Comparison of ENCODE assay signal across 8 cellular contexts in genomic region chr19:15836345-15836594, GRCh38. TPM values are rescaled to one million over a fixed set of nuclear protein-coding genes. Genes with fewer than 3 reads are reported as not detected.
DNase-seq lines count a peak whose midpoint lies in the region; ATAC-seq, FAIRE-seq and TF ChIP-seq lines count a peak whose summit lies in the region.

No MANE protein-coding gene starts in this region.

- WGBS in GM12878 (ENCODE audit: insufficient coverage, insufficient replicate concordance, low lambda C conversion rate, missing lambda C conversion rate), result under 1% methylated on average over 18 of the region's 18 CpGs

- no peak for TF ChIP-seq CTCF in GM12878 (IDR thresholded peaks at IDR 0.05 in 2 of 3, conservative IDR thresholded peaks at IDR 0.05 in 1 of 3; ENCODE audit: control insufficient read depth in 2 of 3, extremely low read depth in 1 of 3, insufficient read depth in 1 of 3, low read depth in 3 of 3, low read length in 3 of 3)

- TF ChIP-seq RAD21 in GM12878 (IDR thresholded peaks at IDR 0.05; ENCODE audit: insufficient read depth, low read depth, low read length), result no peak

- H2AFZ ChIP-seq in GM12878 (ENCODE audit: control insufficient read depth, low read depth, low read length), result peak overlapping the region; percentile 85

- RAD21 ChIA-PET in GM12878 (lab: Charles Lee; ENCODE audit: unreplicated experiment), result interaction anchor here (0.8 kb wide), 1 partner anchor 165 kb away, joined by 3 read pairs; no protein-coding TSS in a partner anchor

- POLR2A ChIA-PET in GM12878 (lab: Charles Lee), result no interaction called here

- no peak for TF ChIP-seq POLR2A in GM12878 (IDR thresholded peaks at IDR 0.05; ENCODE audit: low read depth, low read length)

- TF ChIP-seq EP300 in GM12878 (IDR thresholded peaks at IDR 0.05; ENCODE audit: borderline replicate concordance in 1 of 2, control insufficient read depth in 1 of 2, low read depth in 2 of 2, low read length in 2 of 2), result no peak

- no peaks in the 10 kb centered on the region for H3K79me2 ChIP-seq in GM12878 (ENCODE audit: control insufficient read depth, insufficient read depth, low read length)

- peaks cover 85% of the 10 kb centered on the region for H3K9me3 ChIP-seq in HUES48 (ENCODE audit: control insufficient read depth, insufficient read depth, low read length)
- H3K9me3 ChIP-seq in GM12878 (replicated peaks; ENCODE audit: control insufficient read depth, insufficient read depth, low read length), result no peaks in the 10 kb centered on the region; the same call in 2 of the 3 replicates

- SMC1A ChIA-PET in GM12878 (lab: Charles Lee; ENCODE audit: uncharacterized antibody, unreplicated experiment), result no interaction called here

- no peak overlapping the region for H3K27ac ChIP-seq in HUES48 (ENCODE audit: low read depth, low read length)
- H3K27ac ChIP-seq in GM12878 (ENCODE audit: control insufficient read depth, insufficient read depth), result peak overlapping the region; percentile 88

- no peak overlapping the region for H3K9ac ChIP-seq in HUES48 (ENCODE audit: low read depth, low read length)
- peak overlapping the region; percentile 84 for H3K9ac ChIP-seq in GM12878 (ENCODE audit: control insufficient read depth, insufficient read depth, low read length)

- H3K4me1 ChIP-seq in HUES48 (ENCODE audit: control insufficient read depth, insufficient read depth, low read length) (no peaks in the 10 kb centered on the region), GM12878 (ENCODE audit: control insufficient read depth, insufficient read depth, low read length) (no peaks in the 10 kb centered on the region)

- CTCF ChIA-PET in GM12878 (lab: Yijun Ruan, JAX), result interaction anchor here (0.7 kb wide), 1 partner anchor 478 kb away, joined by 3 read pairs; no protein-coding TSS in a partner anchor

- DNase-seq in GM04503 (ENCODE audit: low read depth) (peak; percentile 3), GM12878 (ENCODE audit: low read depth, low spot score) (no peak), mesenteric fat pad (ENCODE audit: low spot score) (peak; percentile 89), NCI-H2029 treated with DMSO at 0.1 percent for 48 hours (lab: John Stamatoyannopoulos, UW) (no peak), iPS-NIHi11 (ENCODE audit: low spot score) (no peak), retina (no peak)

- H3K4me2 ChIP-seq in GM12878 (ENCODE audit: control insufficient read depth, insufficient read depth), result peak overlapping the region; percentile 92

- BruUV-seq in GM12878 (replicated peaks; lab: Mats Ljungman, UMichigan), result no TSS peak

- H3K27me3 ChIP-seq in HUES48 (ENCODE audit: control insufficient read depth, insufficient read depth, low read length) (no peaks in the 10 kb centered on the region), GM12878 (replicated peaks in 1 of 2; ENCODE audit: control insufficient read depth in 2 of 2, insufficient read depth in 2 of 2, low read length in 1 of 2) (no peaks in the 10 kb centered on the region)

- intact Hi-C loops in GM12878 (cut with micrococcal nuclease; ENCODE audit: unreplicated experiment), result no loop called here

- H3K4me3 ChIP-seq in HUES48 (ENCODE audit: low read depth, low read length) (peak overlapping the region; percentile 32; the same call in 1 of the 2 replicates), GM12878 (peak overlapping the region; percentile 67)

- in situ Hi-C loops in GM12878 (cut with MboI), result no loop called here

- no peaks in the 10 kb centered on the region for H4K20me1 ChIP-seq in GM12878 (ENCODE audit: control insufficient read depth, insufficient read depth)

- FAIRE-seq in GM12878 (lab: Jason Lieb, UNC), result no peak

- H3K36me3 ChIP-seq in HUES48 (ENCODE audit: control insufficient read depth, insufficient read depth, low read length) (no peaks in the 10 kb centered on the region), GM12878 (ENCODE audit: control insufficient read depth in 2 of 2, insufficient read depth in 2 of 2, low read length in 1 of 2) (no peaks in the 10 kb centered on the region)

- peak; percentile 10; the same call in 1 of the 3 replicates for ATAC-seq in GM12878
- ATAC-seq in HG03159 (IDR thresholded peaks at IDR 0.05; ENCODE audit: unreplicated experiment), result no peak

TF ChIP-seq in GM12878, 131 proteins besides CTCF, POLR2A, EP300 and RAD21:
- TF ChIP-seq MXI1 (IDR thresholded peaks at IDR 0.05; ENCODE audit: low read depth, low read length), result 0 out of 2 replicates have a peak, but pooled peaks have one; percentile 11
- no peak for TF ChIP-seq NR2F1 (conservative IDR thresholded peaks at IDR 0.05)
TF ChIP-seq in GM12878: peak in this region for 1.

RNA-seq across cellular contexts. Expression of gene OR10H1, which starts 20.8 kb away (rescaled TPM):
- not detected in 2 replicates for total RNA-seq in GM12878 (2013; cell fraction: nucleolus; rRNA removed)
- total RNA-seq in GM12878 (2014; rRNA removed), result not detected in 2 replicates
- not detected in 2 replicates for total RNA-seq in GM12878 (2014; rRNA removed; fragmentation: Illumina TruSeq; extraction: Trizol)
- not detected in 2 replicates for total RNA-seq in GM12878 (2021)
- polyA plus RNA-seq in GM12878 (2011; ENCODE audit: low read depth), result not detected
- polyA plus RNA-seq in GM12878 (2011; rRNA removed), result not detected in 2 replicates
- polyA plus RNA-seq in GM12878 (2011; cell fraction: cytosol; rRNA removed), result not detected in 2 replicates
- polyA plus RNA-seq in GM12878 (2011; cell fraction: nucleus; rRNA removed), result not detected in 2 replicates
- not detected in 2 replicates for polyA plus RNA-seq in GM12878 (2012)
- not detected in 2 replicates for polyA plus RNA-seq in GM12878 (2014; fragmentation: Illumina TruSeq; extraction: Trizol)
- polyA plus RNA-seq in GM12878 (2014; fragmentation: Nextera tagmentation; extraction: Ambion mirVana), result not detected
- not detected in 2 replicates for polyA plus RNA-seq in GM12878 (2014; rRNA removed)
- not detected for polyA plus RNA-seq in GM12878 (2016; fragmentation: Nextera tagmentation; extraction: Ambion mirVana)
- polyA minus RNA-seq in GM12878 (2011; rRNA and poly(A)+ RNA removed), result not detected in 2 replicates
- not detected in 2 replicates for polyA minus RNA-seq in GM12878 (2011; cell fraction: cytosol; rRNA and poly(A)+ RNA removed)
- polyA minus RNA-seq in GM12878 (2011; cell fraction: nucleus; rRNA and poly(A)+ RNA removed), result not detected in 2 replicates
- not detected for total RNA-seq in mesenteric fat pad

RNA-seq across cellular contexts. Expression of gene OR10H5, which starts 48.8 kb away (rescaled TPM):
- total RNA-seq in GM12878 (2013; cell fraction: nucleolus; rRNA removed), result not detected in 2 replicates
- total RNA-seq in GM12878 (2014; rRNA removed), result not detected in 2 replicates
- total RNA-seq in GM12878 (2014; rRNA removed; fragmentation: Illumina TruSeq; extraction: Trizol), result not detected in 2 replicates
- total RNA-seq in GM12878 (2021), result not detected in 2 replicates
- not detected for polyA plus RNA-seq in GM12878 (2011; ENCODE audit: low read depth)
- not detected in 2 replicates for polyA plus RNA-seq in GM12878 (2011; rRNA removed)
- polyA plus RNA-seq in GM12878 (2011; cell fraction: cytosol; rRNA removed), result not detected in 2 replicates
- not detected in 2 replicates for polyA plus RNA-seq in GM12878 (2011; cell fraction: nucleus; rRNA removed)
- polyA plus RNA-seq in GM12878 (2012), result not detected in 2 replicates
- not detected in 2 replicates for polyA plus RNA-seq in GM12878 (2014; fragmentation: Illumina TruSeq; extraction: Trizol)
- not detected for polyA plus RNA-seq in GM12878 (2014; fragmentation: Nextera tagmentation; extraction: Ambion mirVana)
- polyA plus RNA-seq in GM12878 (2014; rRNA removed), result not detected in 2 replicates
- polyA plus RNA-seq in GM12878 (2016; fragmentation: Nextera tagmentation; extraction: Ambion mirVana), result not detected
- not detected in 2 replicates for polyA minus RNA-seq in GM12878 (2011; rRNA and poly(A)+ RNA removed)
- not detected in 2 replicates for polyA minus RNA-seq in GM12878 (2011; cell fraction: cytosol; rRNA and poly(A)+ RNA removed)
- polyA minus RNA-seq in GM12878 (2011; cell fraction: nucleus; rRNA and poly(A)+ RNA removed), result not detected in 2 replicates
- total RNA-seq in mesenteric fat pad, result not detected

Comparison
In these comparisons a context has a peak if more than half of its experiments do, and no peak if none do; other contexts are left out.
1. DNase-seq: peak in GM04503 (single experiment) and mesenteric fat pad (single experiment); none in GM12878 (single experiment), NCI-H2029 treated with DMSO at 0.1 percent for 48 hours (single experiment), iPS-NIHi11 (single experiment) and retina (single experiment).